Comparison of ENCODE assay signal across 31 cellular contexts in the genomic region with DNA sequence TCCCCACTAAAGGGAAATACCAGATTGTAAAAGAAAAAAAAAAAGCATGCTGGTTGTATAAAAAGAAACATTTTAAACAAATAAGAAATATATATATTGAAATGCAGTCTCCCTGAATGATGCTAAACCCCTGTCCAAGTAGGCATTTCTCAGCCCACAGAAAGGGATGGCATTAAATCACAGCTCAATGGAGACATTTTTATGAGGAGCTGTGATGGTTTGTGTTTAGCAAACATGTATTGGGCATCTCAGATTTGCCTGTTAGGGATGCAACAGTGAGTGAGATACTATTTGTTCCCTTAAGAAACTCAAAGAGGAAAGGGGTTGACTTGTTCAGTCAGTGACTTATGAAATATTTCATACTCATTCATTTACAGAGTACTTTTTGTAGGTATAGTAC.
"Had no signal": no experiment of that assay in that cellular context is flagged by ENCODE, and none has a peak within 500 bp of the region (broad histone marks: within the 10 kb centered on the region; RNA-seq: fewer than 3 reads in every experiment).

No MANE protein-coding gene starts in this region.

- H3K9me3 ChIP-seq: adrenal gland, body of pancreas, heart left ventricle had no signal

- H3K36me3 Mint-ChIP-seq: activated CD4-positive, alpha-beta memory T cell treated with anti-CD3 and anti-CD28 coated beads for 36 hours had no signal

- H3K4me3 Mint-ChIP-seq: activated CD4-positive, alpha-beta memory T cell treated with anti-CD3 and anti-CD28 coated beads for 36 hours; activated CD4-positive, alpha-beta T cell treated with anti-CD3 and anti-CD28 coated beads for 36 hours; activated CD4-positive, alpha-beta T cell treated with anti-CD3 and anti-CD28 coated beads, Interleukin-2, amount 10 ng/mL, durations not matched to agents 24 days and 14 days; activated naive CD4-positive, alpha-beta T cell treated with anti-CD3 and anti-CD28 coated beads for 36 hours; activated naive CD4-positive, alpha-beta T cell treated with anti-CD3 and anti-CD28 coated beads, Interleukin-2, amount 50 U/mL, for 24 hours; activated naive CD8-positive, alpha-beta T cell treated with anti-CD3 and anti-CD28 coated beads for 36 hours; activated naive CD8-positive, alpha-beta T cell treated with anti-CD3 and anti-CD28 coated beads, Interleukin-2, amount 50 U/mL, for 24 hours; activated T-cell treated with anti-CD3 and anti-CD28 coated beads, Interleukin-2, amount 50 U/mL, for 24 hours; activated T-cell treated with anti-CD3 and anti-CD28 coated beads, Interleukin-2, amount 50 U/mL, for 72 hours; activated T-helper 17 cell treated with anti-CD3 and anti-CD28 coated beads, Interleukin-2, amount 50 U/mL, for 72 hours; dendritic cell treated with granulocyte-macrophage colony-stimulating factor and Interleukin-4, amounts not matched to agents 40 ng/mL and 50 ng/mL, for 4 days; endodermal cell had no signal

- H3K27ac Mint-ChIP-seq: activated CD4-positive, alpha-beta memory T cell treated with anti-CD3 and anti-CD28 coated beads for 36 hours; activated CD4-positive, alpha-beta T cell treated with anti-CD3 and anti-CD28 coated beads for 36 hours; activated CD4-positive, alpha-beta T cell treated with anti-CD3 and anti-CD28 coated beads, Interleukin-2, amount 10 ng/mL, durations not matched to agents 24 days and 14 days; activated naive CD4-positive, alpha-beta T cell treated with anti-CD3 and anti-CD28 coated beads for 36 hours; activated naive CD4-positive, alpha-beta T cell treated with anti-CD3 and anti-CD28 coated beads, Interleukin-2, amount 50 U/mL, for 24 hours; activated naive CD8-positive, alpha-beta T cell treated with anti-CD3 and anti-CD28 coated beads for 36 hours; activated naive CD8-positive, alpha-beta T cell treated with anti-CD3 and anti-CD28 coated beads, Interleukin-2, amount 50 U/mL, for 24 hours; activated T-cell treated with anti-CD3 and anti-CD28 coated beads, Interleukin-2, amount 50 U/mL, for 24 hours; activated T-cell treated with anti-CD3 and anti-CD28 coated beads, Interleukin-2, amount 50 U/mL, for 72 hours; activated T-helper 17 cell treated with anti-CD3 and anti-CD28 coated beads, Interleukin-2, amount 50 U/mL, for 72 hours; dendritic cell treated with granulocyte-macrophage colony-stimulating factor and Interleukin-4, amounts not matched to agents 40 ng/mL and 50 ng/mL, for 4 days; endodermal cell had no signal

- FAIRE-seq: frontal cortex had no signal

- ATAC-seq: activated CD4-positive, alpha-beta T cell treated with anti-CD3 and anti-CD28 coated beads for 36 hours; activated naive CD8-positive, alpha-beta T cell treated with anti-CD3 and anti-CD28 coated beads, Interleukin-2, amount 50 U/mL, for 24 hours; activated T-cell treated with anti-CD3 and anti-CD28 coated beads, Interleukin-2, amount 50 U/mL, for 72 hours; activated T-helper 17 cell treated with anti-CD3 and anti-CD28 coated beads, Interleukin-2, amount 50 U/mL, for 72 hours; body of pancreas; esophagus mucosa; heart left ventricle had no signal

- H3K27ac ChIP-seq: adrenal gland, body of pancreas, coronary artery, dorsolateral prefrontal cortex, heart left ventricle had no signal

- H3K27me3 Mint-ChIP-seq: activated CD4-positive, alpha-beta memory T cell treated with anti-CD3 and anti-CD28 coated beads for 36 hours; activated CD4-positive, alpha-beta T cell treated with anti-CD3 and anti-CD28 coated beads for 36 hours; activated CD4-positive, alpha-beta T cell treated with anti-CD3 and anti-CD28 coated beads, Interleukin-2, amount 10 ng/mL, durations not matched to agents 24 days and 14 days; activated naive CD4-positive, alpha-beta T cell treated with anti-CD3 and anti-CD28 coated beads, Interleukin-2, amount 50 U/mL, for 24 hours; activated naive CD8-positive, alpha-beta T cell treated with anti-CD3 and anti-CD28 coated beads for 36 hours; activated naive CD8-positive, alpha-beta T cell treated with anti-CD3 and anti-CD28 coated beads, Interleukin-2, amount 50 U/mL, for 24 hours; activated T-cell treated with anti-CD3 and anti-CD28 coated beads, Interleukin-2, amount 50 U/mL, for 24 hours; activated T-helper 17 cell treated with anti-CD3 and anti-CD28 coated beads, Interleukin-2, amount 50 U/mL, for 72 hours; dendritic cell treated with granulocyte-macrophage colony-stimulating factor and Interleukin-4, amounts not matched to agents 40 ng/mL and 50 ng/mL, for 4 days had no signal

- H3K4me3 ChIP-seq: adrenal gland, body of pancreas, coronary artery, dorsolateral prefrontal cortex, heart left ventricle had no signal

- H3K27me3 ChIP-seq: adrenal gland, body of pancreas, dorsolateral prefrontal cortex, heart left ventricle had no signal

- H3K9me3 Mint-ChIP-seq: activated CD4-positive, alpha-beta memory T cell treated with anti-CD3 and anti-CD28 coated beads for 36 hours; activated CD4-positive, alpha-beta T cell treated with anti-CD3 and anti-CD28 coated beads, Interleukin-2, amount 10 ng/mL, durations not matched to agents 24 days and 14 days; activated naive CD4-positive, alpha-beta T cell treated with anti-CD3 and anti-CD28 coated beads for 36 hours; activated naive CD4-positive, alpha-beta T cell treated with anti-CD3 and anti-CD28 coated beads, Interleukin-2, amount 50 U/mL, for 24 hours; activated naive CD8-positive, alpha-beta T cell treated with anti-CD3 and anti-CD28 coated beads for 36 hours; activated naive CD8-positive, alpha-beta T cell treated with anti-CD3 and anti-CD28 coated beads, Interleukin-2, amount 50 U/mL, for 24 hours; activated T-cell treated with anti-CD3 and anti-CD28 coated beads, Interleukin-2, amount 50 U/mL, for 24 hours; activated T-cell treated with anti-CD3 and anti-CD28 coated beads, Interleukin-2, amount 50 U/mL, for 72 hours; activated T-helper 17 cell treated with anti-CD3 and anti-CD28 coated beads, Interleukin-2, amount 50 U/mL, for 72 hours; dendritic cell treated with granulocyte-macrophage colony-stimulating factor and Interleukin-4, amounts not matched to agents 40 ng/mL and 50 ng/mL, for 4 days; endodermal cell had no signal

- H3K36me3 ChIP-seq: adrenal gland, heart left ventricle had no signal

- DNase-seq: activated CD4-positive, alpha-beta memory T cell treated with anti-CD3 and anti-CD28 coated beads for 36 hours; activated CD4-positive, alpha-beta T cell treated with anti-CD3 and anti-CD28 coated beads for 36 hours; activated CD4-positive, alpha-beta T cell treated with anti-CD3 and anti-CD28 coated beads, Interleukin-2, amount 10 ng/mL, durations not matched to agents 24 days and 14 days; activated CD4-positive, CD25-positive, alpha-beta regulatory T cell; activated CD4-positive, CD25-positive, alpha-beta regulatory T cell treated with anti-CD3 and anti-CD28 coated beads, Interleukin-2, amount 50 U/mL, for 72 hours; activated CD8-positive, alpha-beta memory T cell treated with anti-CD3 and anti-CD28 coated beads, Interleukin-2, amount 50 U/mL, for 48 hours; activated effector memory CD4-positive, alpha-beta T cell treated with Interleukin-2 at 50 U/mL for 16 hours; activated naive CD4-positive, alpha-beta T cell treated with anti-CD3 and anti-CD28 coated beads for 36 hours; activated naive CD8-positive, alpha-beta T cell treated with anti-CD3 and anti-CD28 coated beads for 36 hours; activated naive CD8-positive, alpha-beta T cell treated with anti-CD3 and anti-CD28 coated beads, Interleukin-2, amount 50 U/mL, for 24 hours; activated T-cell treated with anti-CD3 and anti-CD28 coated beads for 4 hours; activated T-cell treated with anti-CD3 and anti-CD28 coated beads, Interleukin-2, amount 50 U/mL, for 24 hours; activated T-cell treated with anti-CD3 and anti-CD28 coated beads, Interleukin-2, amount 50 U/mL, for 72 hours; adrenal gland; amygdala; aorta; body of pancreas; caudate nucleus; cerebellar nuclear complex; dorsolateral prefrontal cortex; effector memory CD4-positive, alpha-beta T cell; endodermal cell; foreskin fibroblast; heart left ventricle; T-helper 2 cell had no signal
